In the genomic region with DNA sequence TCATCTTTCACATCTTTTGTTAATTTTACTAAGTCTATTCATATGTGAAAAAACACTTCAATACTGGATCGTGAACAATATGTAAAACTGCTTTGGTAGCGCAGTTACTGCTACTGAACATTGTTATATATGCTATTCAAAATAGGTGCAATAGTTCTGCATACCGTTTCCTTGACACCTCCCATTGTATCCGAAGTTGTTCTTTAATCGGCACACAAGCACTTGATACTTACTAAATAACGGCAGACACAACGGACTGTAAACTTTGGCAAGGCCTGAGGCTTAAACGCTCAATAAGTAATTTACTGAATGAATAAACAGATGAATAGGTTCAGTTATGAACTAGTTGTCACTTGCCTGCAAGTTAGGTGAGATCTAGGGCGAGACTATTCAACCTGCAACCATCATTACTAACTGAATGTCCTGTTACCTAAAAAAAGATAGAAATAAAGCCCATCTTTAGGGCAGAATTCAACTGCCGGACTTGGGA, we compare ENCODE assay signal across 8 cellular contexts. TPM values are rescaled to one million over a fixed set of nuclear protein-coding genes. Genes with fewer than 3 reads are reported as not detected.
DNase-seq lines count a peak whose midpoint lies in the region; ATAC-seq and TF ChIP-seq lines count a peak whose summit lies in the region.

No MANE protein-coding gene starts in this region.

- WGBS in iPS DF 6.9 (ENCODE audit: insufficient coverage, insufficient read length): no CpG with 5 or more reads among the region's 10 CpGs
- 4 to 8% (median 7%) methylated on average over 10 of the region's 10 CpGs for WGBS in stomach, 5 donors

- peak overlapping the region; percentile 87 for H3K4me3 Mint-ChIP-seq in activated CD4-positive, alpha-beta memory T cell treated with anti-CD3 and anti-CD28 coated beads for 36 hours

- peak; percentile 1 for ATAC-seq in HG02759 (IDR thresholded peaks at IDR 0.05; ENCODE audit: unreplicated experiment)

- H3K4me1 ChIP-seq in iPS DF 6.9 (ENCODE audit: control insufficient read depth, insufficient read depth, low read length) (no peaks in the 10 kb centered on the region), stomach (peaks cover 22 to 55% (median 40%) of the 10 kb centered on the region in 4 donors)

- CTCF ChIA-PET in activated CD4-positive, alpha-beta memory T cell treated with anti-CD3 and anti-CD28 coated beads for 36 hours (lab: Charles Lee): interaction anchor here (1.0 to 3.1 kb wide), 4 partner anchors 10 to 520 kb away, joined by 3 to 9 read pairs (median 5); no protein-coding TSS in a partner anchor

- peak overlapping the region; percentile 83 for H3K4me3 ChIP-seq in GM06990 (replicated peaks; ENCODE audit: low read depth, low read length)
- H3K4me3 ChIP-seq in iPS DF 6.9 (ENCODE audit: low read length): peak overlapping the region; percentile 90; the same call in 1 of the 2 replicates
- peak overlapping the region; percentile 61 to 90 (median 74) for H3K4me3 ChIP-seq in stomach

- intact Hi-C loops in activated CD4-positive, alpha-beta memory T cell treated with anti-CD3 and anti-CD28 coated beads for 36 hours (cut with micrococcal nuclease): loop anchor here (5.0 kb wide), 1 partner anchor 840 kb away; a partner anchor contains a TSS
- intact Hi-C loops in stomach (cut with DNase I; ENCODE audit: low total_unique reads): no loop called here

- no peaks in the 10 kb centered on the region for H3K9me3 Mint-ChIP-seq in activated CD4-positive, alpha-beta memory T cell treated with anti-CD3 and anti-CD28 coated beads for 36 hours

- H3K9me3 ChIP-seq in iPS DF 6.9 (ENCODE audit: control insufficient read depth, insufficient read depth, low read length): no peaks in the 10 kb centered on the region
- H3K9me3 ChIP-seq in stomach: peaks cover 0 to 9% (median 4%) of the 10 kb centered on the region in 4 donors

- H3K27ac ChIP-seq in iPS DF 6.9 (ENCODE audit: low read length) (no peak overlapping the region), stomach (peak overlapping the region; percentile 87 to 92 (median 91))

- H3K27me3 ChIP-seq in GM06990 (replicated peaks; ENCODE audit: control insufficient read depth, insufficient read depth, low read length) (no peaks in the 10 kb centered on the region), iPS DF 6.9 (ENCODE audit: control insufficient read depth, insufficient read depth, low read length) (no peaks in the 10 kb centered on the region), stomach (no peaks in the 10 kb centered on the region)

- H3K27me3 Mint-ChIP-seq in activated CD4-positive, alpha-beta memory T cell treated with anti-CD3 and anti-CD28 coated beads for 36 hours: no peaks in the 10 kb centered on the region

- no peak for TF ChIP-seq POLR2A in stomach (IDR thresholded peaks at IDR 0.05)

- TF ChIP-seq CTCF in GM06990 (IDR thresholded peaks at IDR 0.05; ENCODE audit: insufficient read depth, low read length, poor library complexity, severe bottlenecking): no peak
- no peak for TF ChIP-seq CTCF in stomach (IDR thresholded peaks at IDR 0.05)

- DNase-seq in GM06990 (ENCODE audit: extremely low read depth, insufficient read length): no peak
- DNase-seq in activated CD4-positive, alpha-beta memory T cell treated with anti-CD3 and anti-CD28 coated beads for 36 hours: no peak
- DNase-seq in iPS DF 6.9 (ENCODE audit: low read depth, low spot score): no peak
- no peak for DNase-seq in stomach
- no peak for DNase-seq in dermis blood vessel endothelial cell
- no peak for DNase-seq in GM03348 (ENCODE audit: low spot score)
- no peak for DNase-seq in NCI-H1930 (lab: John Stamatoyannopoulos, UW)

- peaks cover 40% of the 10 kb centered on the region for H3K36me3 Mint-ChIP-seq in activated CD4-positive, alpha-beta memory T cell treated with anti-CD3 and anti-CD28 coated beads for 36 hours

- no peak for TF ChIP-seq EP300 in stomach (IDR thresholded peaks at IDR 0.05)

- peaks cover 20% of the 10 kb centered on the region for H3K4me1 Mint-ChIP-seq in activated CD4-positive, alpha-beta memory T cell treated with anti-CD3 and anti-CD28 coated beads for 36 hours (ENCODE audit: low read depth)

- H3K36me3 ChIP-seq in GM06990 (ENCODE audit: control insufficient read depth, insufficient read depth, low read length): peaks cover 5% of the 10 kb centered on the region
- H3K36me3 ChIP-seq in iPS DF 6.9 (ENCODE audit: control insufficient read depth, insufficient read depth, low read length): peaks cover 7% of the 10 kb centered on the region; the same call in 1 of the 2 replicates
- peaks cover 6 to 36% (median 32%) of the 10 kb centered on the region in 4 donors for H3K36me3 ChIP-seq in stomach

- H3K27ac Mint-ChIP-seq in activated CD4-positive, alpha-beta memory T cell treated with anti-CD3 and anti-CD28 coated beads for 36 hours: peak overlapping the region; percentile 97

- POLR2A ChIA-PET in activated CD4-positive, alpha-beta memory T cell treated with anti-CD3 and anti-CD28 coated beads for 36 hours (lab: Charles Lee): interaction anchor here (0.7 to 4.2 kb wide), 6 partner anchors 10 to 85 kb away, joined by 3 to 39 read pairs (median 4); no protein-coding TSS in a partner anchor

RNA-seq across cellular contexts. Expression of a gene that starts 0.6 kb away (rescaled TPM):
- 10 to 100 TPM; 28.2 to 28.3 TPM for total RNA-seq in activated CD4-positive, alpha-beta memory T cell treated with anti-CD3 and anti-CD28 coated beads for 36 hours
- total RNA-seq in stomach: 10 to 100 TPM in 2 of 5 donors, 1 to 10 TPM in 3; 2.6 to 42.0 (median 6.1) TPM
- polyA plus RNA-seq in stomach: 10 to 100 TPM; 13.5 to 18.8 (median 14.5) TPM
- 27.6 and 35.6 TPM in 2 replicates for total RNA-seq in dermis blood vessel endothelial cell

RNA-seq across cellular contexts. Expression of a gene that starts 0.7 kb away (rescaled TPM):
- total RNA-seq in activated CD4-positive, alpha-beta memory T cell treated with anti-CD3 and anti-CD28 coated beads for 36 hours: 100 to 1,000 TPM; 138 to 145 TPM
- 100 to 1,000 TPM in 1 of 5 donors, 10 to 100 TPM in 4; 20.0 to 108 (median 74.6) TPM for total RNA-seq in stomach
- polyA plus RNA-seq in stomach: 10 to 100 TPM; 16.9 to 21.5 (median 19.5) TPM
- 197 and 253 TPM in 2 replicates for total RNA-seq in dermis blood vessel endothelial cell
